8 cellular contexts compared by ENCODE assay signal in the genomic region with DNA sequence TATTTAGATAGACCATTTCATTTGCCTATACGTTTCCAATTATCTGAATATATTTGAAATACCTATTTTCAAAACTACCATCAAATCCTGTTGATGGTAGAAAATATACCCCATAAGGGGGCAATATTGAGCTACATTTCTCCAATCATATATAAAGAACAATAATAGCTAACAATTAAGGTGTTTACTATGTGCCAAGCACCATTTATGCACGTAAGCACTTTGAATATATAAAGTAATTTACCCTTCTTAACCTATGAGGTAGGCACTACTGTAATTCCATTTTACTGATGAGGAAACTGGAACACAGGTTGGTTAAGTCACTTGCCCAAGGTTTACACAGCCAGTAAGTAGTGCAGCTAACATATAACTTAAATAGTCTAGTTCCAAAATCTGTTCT.
DNase-seq lines count a peak whose midpoint lies in the region; ATAC-seq and TF ChIP-seq lines count a peak whose summit lies in the region.

No MANE protein-coding gene starts in this region.

- H3K4me2 ChIP-seq in KMS-11 = no peak overlapping the region

- peak; percentile 1 for DNase-seq in DMS 273 treated with DMSO at 0.1 percent for 48 hours (lab: John Stamatoyannopoulos, UW)
- DNase-seq in kidney glomerular epithelial cell (lab: John Stamatoyannopoulos, UW) = peak; percentile 27
- no peak for DNase-seq in activated CD4-positive, alpha-beta T cell treated with anti-CD3 and anti-CD28 coated beads for 48 hours
- no peak for DNase-seq in NCI-H226

- H3K4me3 ChIP-seq in KMS-11 (IDR thresholded peaks at IDR 0.05; ENCODE audit: insufficient read depth, low read depth, low read length) = no peak overlapping the region

- H4K20me1 ChIP-seq in KMS-11 (ENCODE audit: insufficient read depth) = no peaks in the 10 kb centered on the region

- H3K27ac ChIP-seq in KMS-11 (no peak overlapping the region), VCaP (no peak overlapping the region)

- H3K27me3 ChIP-seq in KMS-11 (ENCODE audit: insufficient read depth, low read depth) = no peaks in the 10 kb centered on the region

- TF ChIP-seq CTCF in KMS-11 (conservative IDR thresholded peaks at IDR 0.05; ENCODE audit: low read depth, low read length) (0 out of 2 replicates have a peak, but pooled peaks have one; percentile 40), VCaP (conservative IDR thresholded peaks at IDR 0.05) (peak; percentile 68)

- H3K36me3 ChIP-seq in KMS-11 (ENCODE audit: insufficient read depth) = no peaks in the 10 kb centered on the region

- no peaks in the 10 kb centered on the region for H3K4me1 ChIP-seq in KMS-11 (ENCODE audit: low read depth, poor library complexity, severe bottlenecking)

- H3K79me2 ChIP-seq in KMS-11 (ENCODE audit: insufficient read depth, low read depth) = no peaks in the 10 kb centered on the region

- H3K9ac ChIP-seq in KMS-11 = no peak overlapping the region

- no peak overlapping the region for H2AFZ ChIP-seq in KMS-11 (ENCODE audit: low read depth)

- ATAC-seq in HG03378 (IDR thresholded peaks at IDR 0.05; ENCODE audit: unreplicated experiment) = no peak
- no peak for ATAC-seq in HG03469 (IDR thresholded peaks at IDR 0.05; ENCODE audit: unreplicated experiment)

Comparison
In these comparisons a context has a peak if more than half of its experiments do, and no peak if none do; other contexts are left out.
1. DNase-seq: peak in DMS 273 treated with DMSO at 0.1 percent for 48 hours (single experiment) and kidney glomerular epithelial cell (single experiment); none in activated CD4-positive, alpha-beta T cell treated with anti-CD3 and anti-CD28 coated beads for 48 hours (single experiment) and NCI-H226 (single experiment).